Comparison of ENCODE assay signal across 1 cellular context in the genomic region with DNA sequence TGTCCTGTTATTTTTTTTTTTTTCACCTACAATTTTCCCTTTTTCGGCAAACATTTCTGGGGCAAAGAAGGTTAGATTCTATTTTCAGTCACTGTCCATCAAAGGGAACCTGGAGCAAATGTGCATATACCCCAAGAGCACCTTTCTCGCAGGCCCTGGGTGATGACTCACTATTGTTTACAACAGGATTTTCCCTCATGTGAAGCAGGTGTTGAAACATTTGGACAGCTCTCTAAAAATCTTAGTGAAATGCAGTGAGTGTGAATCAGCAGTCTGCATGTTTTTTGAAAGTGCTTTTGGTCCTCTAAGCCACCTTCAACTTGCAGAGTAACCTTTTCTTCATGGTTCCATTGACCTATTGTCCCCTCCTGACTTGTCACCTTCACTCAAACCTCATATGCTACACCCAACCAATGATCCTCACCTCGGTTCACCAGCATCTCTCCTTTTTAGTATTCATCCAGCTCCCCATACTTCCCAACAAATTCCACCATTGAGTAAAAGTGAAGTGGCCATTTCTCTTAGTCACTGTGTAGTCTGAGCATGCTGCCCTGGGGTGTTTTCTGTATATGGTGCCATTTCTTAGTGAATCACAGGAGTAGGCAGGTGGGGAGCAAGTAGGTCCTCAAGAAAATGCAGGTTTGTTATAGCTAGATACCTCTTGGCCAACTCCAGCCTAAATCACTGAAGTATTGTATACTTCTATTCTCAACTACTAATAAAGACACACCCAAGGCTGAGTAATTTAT.
A peak's percentile ranks its signal among the peaks of the same experiment; 100 is the strongest.
TF ChIP-seq lines count a peak whose summit lies in the region.

No MANE protein-coding gene starts in this region.

TF ChIP-seq in HepG2, 621 proteins besides CTCF, POLR2A, EP300 and RAD21 (continued from another document and continues in another):
- TF ChIP-seq CSRNP2 (CRISPR knock-in tag; conservative IDR thresholded peaks at IDR 0.05; ENCODE audit: low read depth) = no peak
- TF ChIP-seq, protein P1, sequence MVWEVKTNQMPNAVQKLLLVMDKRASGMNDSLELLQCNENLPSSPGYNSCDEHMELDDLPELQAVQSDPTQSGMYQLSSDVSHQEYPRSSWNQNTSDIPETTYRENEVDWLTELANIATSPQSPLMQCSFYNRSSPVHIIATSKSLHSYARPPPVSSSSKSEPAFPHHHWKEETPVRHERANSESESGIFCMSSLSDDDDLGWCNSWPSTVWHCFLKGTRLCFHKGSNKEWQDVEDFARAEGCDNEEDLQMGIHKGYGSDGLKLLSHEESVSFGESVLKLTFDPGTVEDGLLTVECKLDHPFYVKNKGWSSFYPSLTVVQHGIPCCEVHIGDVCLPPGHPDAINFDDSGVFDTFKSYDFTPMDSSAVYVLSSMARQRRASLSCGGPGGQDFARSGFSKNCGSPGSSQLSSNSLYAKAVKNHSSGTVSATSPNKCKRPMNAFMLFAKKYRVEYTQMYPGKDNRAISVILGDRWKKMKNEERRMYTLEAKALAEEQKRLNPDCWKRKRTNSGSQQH (CRISPR knock-in tag; IDR thresholded peaks at IDR 0.05; ENCODE audit: low read depth) = no peak
- TF ChIP-seq ZSCAN5A (CRISPR knock-in tag; IDR thresholded peaks at IDR 0.05; ENCODE audit: borderline replicate concordance) = no peak
- no peak for TF ChIP-seq ARID2 (CRISPR knock-in tag; IDR thresholded peaks at IDR 0.05; ENCODE audit: borderline replicate concordance)
- no peak for TF ChIP-seq MAZ (IDR thresholded peaks at IDR 0.05; ENCODE audit: borderline replicate concordance, low read depth, low read length)
- TF ChIP-seq MAZ (CRISPR knock-in tag; IDR thresholded peaks at IDR 0.05; ENCODE audit: low read depth) = no peak
- TF ChIP-seq, protein P2, sequence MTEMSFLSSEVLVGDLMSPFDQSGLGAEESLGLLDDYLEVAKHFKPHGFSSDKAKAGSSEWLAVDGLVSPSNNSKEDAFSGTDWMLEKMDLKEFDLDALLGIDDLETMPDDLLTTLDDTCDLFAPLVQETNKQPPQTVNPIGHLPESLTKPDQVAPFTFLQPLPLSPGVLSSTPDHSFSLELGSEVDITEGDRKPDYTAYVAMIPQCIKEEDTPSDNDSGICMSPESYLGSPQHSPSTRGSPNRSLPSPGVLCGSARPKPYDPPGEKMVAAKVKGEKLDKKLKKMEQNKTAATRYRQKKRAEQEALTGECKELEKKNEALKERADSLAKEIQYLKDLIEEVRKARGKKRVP (CRISPR knock-in tag; IDR thresholded peaks at IDR 0.05) = 0 out of 4 replicates have a peak, but pooled peaks of 1 of the 2 experiments have one; percentile 26
- no peak for TF ChIP-seq SSRP1 (CRISPR knock-in tag; IDR thresholded peaks at IDR 0.05)
- no peak for TF ChIP-seq NPAS2 (CRISPR knock-in tag; IDR thresholded peaks at IDR 0.05; ENCODE audit: borderline replicate concordance)
- no peak for TF ChIP-seq RELA (CRISPR knock-in tag; IDR thresholded peaks at IDR 0.05)
- no peak for TF ChIP-seq ZNF777 (CRISPR knock-in tag; IDR thresholded peaks at IDR 0.05)
- TF ChIP-seq RXRB (CRISPR knock-in tag; IDR thresholded peaks at IDR 0.05; ENCODE audit: borderline replicate concordance) = no peak
- no peak for TF ChIP-seq MAFK (conservative IDR thresholded peaks at IDR 0.05 in 1 of 2, IDR thresholded peaks at IDR 0.05 in 1 of 2; ENCODE audit: low read length in 2 of 2)
- no peak for TF ChIP-seq NR3C1 (CRISPR knock-in tag; IDR thresholded peaks at IDR 0.05)
- TF ChIP-seq PHF20 (CRISPR knock-in tag; IDR thresholded peaks at IDR 0.05) = no peak
- TF ChIP-seq, protein P3, sequence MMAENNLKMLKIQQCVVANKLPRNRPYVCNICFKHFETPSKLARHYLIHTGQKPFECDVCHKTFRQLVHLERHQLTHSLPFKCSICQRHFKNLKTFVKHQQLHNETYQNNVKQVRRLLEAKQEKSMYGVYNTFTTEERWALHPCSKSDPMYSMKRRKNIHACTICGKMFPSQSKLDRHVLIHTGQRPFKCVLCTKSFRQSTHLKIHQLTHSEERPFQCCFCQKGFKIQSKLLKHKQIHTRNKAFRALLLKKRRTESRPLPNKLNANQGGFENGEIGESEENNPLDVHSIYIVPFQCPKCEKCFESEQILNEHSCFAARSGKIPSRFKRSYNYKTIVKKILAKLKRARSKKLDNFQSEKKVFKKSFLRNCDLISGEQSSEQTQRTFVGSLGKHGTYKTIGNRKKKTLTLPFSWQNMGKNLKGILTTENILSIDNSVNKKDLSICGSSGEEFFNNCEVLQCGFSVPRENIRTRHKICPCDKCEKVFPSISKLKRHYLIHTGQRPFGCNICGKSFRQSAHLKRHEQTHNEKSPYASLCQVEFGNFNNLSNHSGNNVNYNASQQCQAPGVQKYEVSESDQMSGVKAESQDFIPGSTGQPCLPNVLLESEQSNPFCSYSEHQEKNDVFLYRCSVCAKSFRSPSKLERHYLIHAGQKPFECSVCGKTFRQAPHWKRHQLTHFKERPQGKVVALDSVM (CRISPR knock-in tag; IDR thresholded peaks at IDR 0.05) = no peak
- no peak for TF ChIP-seq KDM1A (CRISPR knock-in tag; IDR thresholded peaks at IDR 0.05)
- TF ChIP-seq ZKSCAN1 (IDR thresholded peaks at IDR 0.05; ENCODE audit: low read length) = no peak
- TF ChIP-seq ZNF605 (CRISPR knock-in tag; IDR thresholded peaks at IDR 0.05) = no peak
- no peak for TF ChIP-seq AKNA (CRISPR knock-in tag; IDR thresholded peaks at IDR 0.05; ENCODE audit: borderline replicate concordance)
- no peak for TF ChIP-seq POLR2AphosphoS5 (IDR thresholded peaks at IDR 0.05; ENCODE audit: low read depth, low read length)
- TF ChIP-seq, protein P4, sequence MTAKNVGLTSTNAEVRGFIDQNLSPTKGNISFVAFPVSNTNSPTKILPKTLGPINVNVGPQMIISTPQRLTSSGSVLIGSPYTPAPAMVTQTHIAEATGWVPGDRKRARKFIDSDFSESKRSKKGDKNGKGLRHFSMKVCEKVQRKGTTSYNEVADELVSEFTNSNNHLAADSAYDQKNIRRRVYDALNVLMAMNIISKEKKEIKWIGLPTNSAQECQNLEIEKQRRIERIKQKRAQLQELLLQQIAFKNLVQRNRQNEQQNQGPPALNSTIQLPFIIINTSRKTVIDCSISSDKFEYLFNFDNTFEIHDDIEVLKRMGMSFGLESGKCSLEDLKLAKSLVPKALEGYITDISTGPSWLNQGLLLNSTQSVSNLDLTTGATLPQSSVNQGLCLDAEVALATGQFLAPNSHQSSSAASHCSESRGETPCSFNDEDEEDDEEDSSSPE (CRISPR knock-in tag; IDR thresholded peaks at IDR 0.05) = no peak
- no peak for TF ChIP-seq NFIB (CRISPR knock-in tag; IDR thresholded peaks at IDR 0.05; ENCODE audit: borderline replicate concordance)
- TF ChIP-seq MATR3 (CRISPR knock-in tag; IDR thresholded peaks at IDR 0.05) = no peak
- no peak for TF ChIP-seq GATA4 (IDR thresholded peaks at IDR 0.05; ENCODE audit: borderline replicate concordance, low read depth)
- no peak for TF ChIP-seq ZNF781 (CRISPR knock-in tag; IDR thresholded peaks at IDR 0.05; ENCODE audit: borderline replicate concordance, not compliant biosample characterization)
- TF ChIP-seq BRD4 (CRISPR knock-in tag; IDR thresholded peaks at IDR 0.05) = no peak
- TF ChIP-seq ARHGAP35 (CRISPR knock-in tag; IDR thresholded peaks at IDR 0.05; ENCODE audit: borderline replicate concordance) = no peak
- no peak for TF ChIP-seq AGO1 (IDR thresholded peaks at IDR 0.05; ENCODE audit: low read depth, low read length, poor library complexity, severe bottlenecking)
- TF ChIP-seq ZNF572 (CRISPR knock-in tag; IDR thresholded peaks at IDR 0.05) = no peak
- TF ChIP-seq ZNF282 (IDR thresholded peaks at IDR 0.05; ENCODE audit: partially characterized antibody) = no peak
- 0 out of 2 replicates have a peak, but pooled peaks have one; percentile 27 for TF ChIP-seq PAXIP1 (CRISPR knock-in tag; conservative IDR thresholded peaks at IDR 0.05)
- TF ChIP-seq JUND (CRISPR knock-in tag; IDR thresholded peaks at IDR 0.05) = peak; percentile 67; the same call in 1 of the 2 replicates
- TF ChIP-seq, protein P5, sequence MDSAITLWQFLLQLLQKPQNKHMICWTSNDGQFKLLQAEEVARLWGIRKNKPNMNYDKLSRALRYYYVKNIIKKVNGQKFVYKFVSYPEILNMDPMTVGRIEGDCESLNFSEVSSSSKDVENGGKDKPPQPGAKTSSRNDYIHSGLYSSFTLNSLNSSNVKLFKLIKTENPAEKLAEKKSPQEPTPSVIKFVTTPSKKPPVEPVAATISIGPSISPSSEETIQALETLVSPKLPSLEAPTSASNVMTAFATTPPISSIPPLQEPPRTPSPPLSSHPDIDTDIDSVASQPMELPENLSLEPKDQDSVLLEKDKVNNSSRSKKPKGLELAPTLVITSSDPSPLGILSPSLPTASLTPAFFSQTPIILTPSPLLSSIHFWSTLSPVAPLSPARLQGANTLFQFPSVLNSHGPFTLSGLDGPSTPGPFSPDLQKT (CRISPR knock-in tag; IDR thresholded peaks at IDR 0.05; ENCODE audit: borderline replicate concordance) = no peak
- no peak for TF ChIP-seq DMAP1 (CRISPR knock-in tag; IDR thresholded peaks at IDR 0.05)
- peak; percentile 70 for TF ChIP-seq FOXA3 (CRISPR knock-in tag; IDR thresholded peaks at IDR 0.05)
